ENCODE assay signal across 9 cellular contexts in genomic region chr19:1018932-1019615, GRCh38. TPM values are rescaled to one million over a fixed set of nuclear protein-coding genes. Genes with fewer than 3 reads are reported as not detected.
DNase-seq lines count a peak whose midpoint lies in the region; ATAC-seq, FAIRE-seq and TF ChIP-seq lines count a peak whose summit lies in the region.
"Had no signal": no experiment of that assay in that cellular context is flagged by ENCODE, and none has a peak within 500 bp of the region (broad histone marks: within the 10 kb centered on the region; RNA-seq: fewer than 3 reads in every experiment).

No MANE protein-coding gene starts in this region.

- TF ChIP-seq CTCF in keratinocyte (optimal IDR thresholded peaks at IDR 0.05 in 1 of 3, IDR thresholded peaks at IDR 0.05 in 1 of 3, conservative IDR thresholded peaks at IDR 0.05 in 1 of 3; ENCODE audit: extremely low read depth in 1 of 3, insufficient read depth in 2 of 3, low read length in 3 of 3) = no peak

- H3K9me3 ChIP-seq in keratinocyte (ENCODE audit: control insufficient read depth, low read depth, low read length) (no peaks in the 10 kb centered on the region), subcutaneous abdominal adipose tissue (ENCODE audit: control insufficient read depth in 5 of 5, low read length in 5 of 5) (no peaks in the 10 kb centered on the region)

- peaks cover 32% of the 10 kb centered on the region for H3K4me1 Mint-ChIP-seq in activated CD4-positive, alpha-beta T cell treated with anti-CD3 and anti-CD28 coated beads for 36 hours
- peaks cover 19% of the 10 kb centered on the region for H3K4me1 Mint-ChIP-seq in activated T-helper 2 cell treated with anti-CD3 and anti-CD28 coated beads, Interferon-gamma antibody, Interleukin-2, Interleukin-4, amounts not matched to agents 10 μg/mL and 5 μg/mL and 100 μg/mL, durations not matched to agents 14 hours and 24 hours and 36 hours (ENCODE audit: low read depth)

- peak overlapping the region; percentile 68 for H3K4me2 ChIP-seq in keratinocyte (ENCODE audit: control insufficient read depth, extremely low read depth, insufficient read depth, low read depth, low read length)

- H3K4me3 Mint-ChIP-seq in activated CD4-positive, alpha-beta T cell treated with anti-CD3 and anti-CD28 coated beads for 36 hours = peak overlapping the region; percentile 94
- peak overlapping the region; percentile 91 for H3K4me3 Mint-ChIP-seq in activated T-helper 2 cell treated with anti-CD3 and anti-CD28 coated beads, Interferon-gamma antibody, Interleukin-2, Interleukin-4, amounts not matched to agents 10 μg/mL and 5 μg/mL and 100 μg/mL, durations not matched to agents 14 hours and 24 hours and 36 hours (ENCODE audit: low read depth)

- H3K4me3 ChIP-seq in keratinocyte (ENCODE audit: control insufficient read depth in 2 of 3, extremely low read depth in 1 of 3, insufficient read depth in 2 of 3, low read depth in 1 of 3, low read length in 3 of 3) (peak overlapping the region; percentile 68 to 95 (median 71)), subcutaneous abdominal adipose tissue (ENCODE audit: low read depth in 1 of 5, low read length in 5 of 5) (peak overlapping the region; percentile 40 to 94 (median 84))

- H3K36me3 ChIP-seq in keratinocyte (ENCODE audit: control insufficient read depth in 2 of 2, extremely low read depth in 1 of 2, insufficient read depth in 2 of 2, low read length in 2 of 2) = peaks cover 0 to 3% of the 10 kb centered on the region in 2 experiments
- H3K36me3 ChIP-seq in subcutaneous abdominal adipose tissue (ENCODE audit: control insufficient read depth in 5 of 5, insufficient read depth in 5 of 5, low read length in 5 of 5) = peaks cover 0 to 6% (median 1%) of the 10 kb centered on the region in 5 donors

- CTCF ChIA-PET in activated CD4-positive, alpha-beta T cell treated with anti-CD3 and anti-CD28 coated beads for 36 hours (lab: Charles Lee) = interaction anchor here (0.9 to 1.2 kb wide), 3 partner anchors 9 to 37 kb away, joined by 3 to 4 read pairs (median 3); no protein-coding TSS in a partner anchor

- POLR2A ChIA-PET in activated CD4-positive, alpha-beta T cell treated with anti-CD3 and anti-CD28 coated beads for 36 hours (lab: Charles Lee) = interaction anchor here (0.6 to 0.9 kb wide), 4 partner anchors 10 to 250 kb away, joined by 3 to 8 read pairs (median 3); partner anchors contain the start of gene CIRBP

- H3K27ac Mint-ChIP-seq in activated CD4-positive, alpha-beta T cell treated with anti-CD3 and anti-CD28 coated beads for 36 hours = peak overlapping the region; percentile 47
- peak overlapping the region; percentile 46 for H3K27ac Mint-ChIP-seq in activated T-helper 2 cell treated with anti-CD3 and anti-CD28 coated beads, Interferon-gamma antibody, Interleukin-2, Interleukin-4, amounts not matched to agents 10 μg/mL and 5 μg/mL and 100 μg/mL, durations not matched to agents 14 hours and 24 hours and 36 hours

- peaks cover 9% of the 10 kb centered on the region for H3K36me3 Mint-ChIP-seq in activated CD4-positive, alpha-beta T cell treated with anti-CD3 and anti-CD28 coated beads for 36 hours (ENCODE audit: low read depth)
- H3K36me3 Mint-ChIP-seq in activated T-helper 2 cell treated with anti-CD3 and anti-CD28 coated beads, Interferon-gamma antibody, Interleukin-2, Interleukin-4, amounts not matched to agents 10 μg/mL and 5 μg/mL and 100 μg/mL, durations not matched to agents 14 hours and 24 hours and 36 hours (ENCODE audit: low read depth) = peaks cover 9% of the 10 kb centered on the region

- H2AFZ ChIP-seq in keratinocyte (ENCODE audit: control insufficient read depth, low read length) = no peak overlapping the region

- peaks cover 4% of the 10 kb centered on the region for H3K9me1 ChIP-seq in keratinocyte (ENCODE audit: control insufficient read depth, extremely low read depth, insufficient read depth, low read length)

- H3K27ac ChIP-seq in keratinocyte (ENCODE audit: control insufficient read depth, insufficient read depth, low read length) (peak overlapping the region; percentile 9), subcutaneous abdominal adipose tissue (ENCODE audit: low read depth, low read length) (peak overlapping the region; percentile 62)

- no peaks in the 10 kb centered on the region for H3K9me3 Mint-ChIP-seq in activated CD4-positive, alpha-beta T cell treated with anti-CD3 and anti-CD28 coated beads for 36 hours (ENCODE audit: low read depth)
- H3K9me3 Mint-ChIP-seq in activated T-helper 2 cell treated with anti-CD3 and anti-CD28 coated beads, Interferon-gamma antibody, Interleukin-2, Interleukin-4, amounts not matched to agents 10 μg/mL and 5 μg/mL and 100 μg/mL, durations not matched to agents 14 hours and 24 hours and 36 hours = no peaks in the 10 kb centered on the region

- peaks cover 31% of the 10 kb centered on the region for H4K20me1 ChIP-seq in keratinocyte (ENCODE audit: control insufficient read depth, extremely low read depth, insufficient read depth, low read length)

- H3K27me3 ChIP-seq in keratinocyte (ENCODE audit: control insufficient read depth, extremely low read depth, insufficient read depth, low read length) (no peaks in the 10 kb centered on the region), subcutaneous abdominal adipose tissue (ENCODE audit: control insufficient read depth in 5 of 5, insufficient read depth in 4 of 5, low read length in 5 of 5) (no peaks in the 10 kb centered on the region)
- H3K27me3 ChIP-seq: foreskin keratinocyte had no signal

- no peak for DNase-seq in activated CD4-positive, alpha-beta T cell treated with anti-CD3 and anti-CD28 coated beads for 36 hours
- DNase-seq in activated CD4-positive, alpha-beta T cell treated with anti-CD3 and anti-CD28 coated beads, Interleukin-2, amount 50 U/mL, for 4 hours = no peak
- no peak for DNase-seq in activated T-helper 2 cell treated with anti-CD3 and anti-CD28 coated beads, Interferon-gamma antibody, Interleukin-2, Interleukin-4, amounts not matched to agents 10 μg/mL and 5 μg/mL and 100 μg/mL, durations not matched to agents 14 hours and 24 hours and 36 hours (ENCODE audit: low spot score)
- no peak for DNase-seq in keratinocyte (ENCODE audit: low read depth, low spot score)
- no peak for DNase-seq in GM19240 (ENCODE audit: insufficient read length, low spot score)
- no peak for DNase-seq in DMS 273 (lab: John Stamatoyannopoulos, UW; ENCODE audit: unreplicated experiment)
- no peak for DNase-seq in ecto neural progenitor cell (ENCODE audit: low spot score)
- DNase-seq: foreskin keratinocyte had no signal

- no peak for FAIRE-seq in keratinocyte (lab: Jason Lieb, UNC)

- peak overlapping the region; percentile 91 for H3K9ac ChIP-seq in keratinocyte (ENCODE audit: control insufficient read depth, extremely low read depth, insufficient read depth, low read length)
- H3K9ac ChIP-seq in subcutaneous abdominal adipose tissue (ENCODE audit: low read length in 5 of 5) = peak overlapping the region in 4 of 5 donors; percentile 63 to 96 (median 94)

- H3K4me1 ChIP-seq in keratinocyte (ENCODE audit: control insufficient read depth, extremely low read depth, insufficient read depth, low read length) (peaks cover 38% of the 10 kb centered on the region), subcutaneous abdominal adipose tissue (ENCODE audit: control insufficient read depth in 5 of 5, insufficient read depth in 5 of 5, low read length in 5 of 5) (peaks cover 13 to 65% (median 51%) of the 10 kb centered on the region in 5 donors)

- dilution Hi-C loops in keratinocyte (cut with MboI; ENCODE audit: extremely low pct_ligation_motif_present, low sequenced_read_pairs) = no loop called here

- peaks cover 69% of the 10 kb centered on the region for H3K79me2 ChIP-seq in keratinocyte (ENCODE audit: control insufficient read depth, insufficient read depth, low read length)

- no peaks in the 10 kb centered on the region for H3K27me3 Mint-ChIP-seq in activated CD4-positive, alpha-beta T cell treated with anti-CD3 and anti-CD28 coated beads for 36 hours
- H3K27me3 Mint-ChIP-seq in activated T-helper 2 cell treated with anti-CD3 and anti-CD28 coated beads, Interferon-gamma antibody, Interleukin-2, Interleukin-4, amounts not matched to agents 10 μg/mL and 5 μg/mL and 100 μg/mL, durations not matched to agents 14 hours and 24 hours and 36 hours (ENCODE audit: low read depth) = no peaks in the 10 kb centered on the region

- intact Hi-C loops in activated CD4-positive, alpha-beta T cell treated with anti-CD3 and anti-CD28 coated beads for 36 hours (cut with DNase I, micrococcal nuclease) = no loop called here
- intact Hi-C loops in activated T-helper 2 cell treated with anti-CD3 and anti-CD28 coated beads, Interferon-gamma antibody, Interleukin-2, Interleukin-4, amounts not matched to agents 10 μg/mL and 5 μg/mL and 100 μg/mL, durations not matched to agents 14 hours and 24 hours and 36 hours (cut with micrococcal nuclease) = no loop called here

- no peak for ATAC-seq in activated CD4-positive, alpha-beta T cell treated with anti-CD3 and anti-CD28 coated beads for 36 hours
- ATAC-seq: foreskin keratinocyte had no signal

RNA-seq across cellular contexts. Expression of gene TMEM259, which starts 1.8 kb away (rescaled TPM):
- 100 to 1,000 TPM; 106 to 128 TPM for total RNA-seq in activated CD4-positive, alpha-beta T cell treated with anti-CD3 and anti-CD28 coated beads for 36 hours
- 137 and 138 TPM in 2 replicates for total RNA-seq in activated T-helper 2 cell treated with anti-CD3 and anti-CD28 coated beads, Interferon-gamma antibody, Interleukin-2, Interleukin-4, amounts not matched to agents 10 μg/mL and 5 μg/mL and 100 μg/mL, durations not matched to agents 14 hours and 24 hours and 36 hours
- polyA plus RNA-seq in keratinocyte = 61.5 to 136 TPM (median 88.0 TPM) in 3 replicates
- polyA plus RNA-seq in keratinocyte (2011; ENCODE audit: low read depth) = 20.3 TPM
- 27.0 and 52.9 TPM in 2 replicates for polyA plus RNA-seq in keratinocyte (2011; cell fraction: cytosol; rRNA removed)
- polyA plus RNA-seq in keratinocyte (2011; cell fraction: nucleus; rRNA removed) = 272 and 345 TPM in 2 replicates
- polyA plus RNA-seq in keratinocyte (2012; ENCODE audit: low replicate concordance) = 73.6 and 95.3 TPM in 2 replicates
- 51.8 to 216 TPM (median 62.8 TPM) in 3 replicates for polyA minus RNA-seq in keratinocyte
- polyA minus RNA-seq in keratinocyte (2011; cell fraction: cytosol; rRNA and poly(A)+ RNA removed) = 53.9 TPM
- polyA minus RNA-seq in keratinocyte (2011; cell fraction: nucleus; rRNA and poly(A)+ RNA removed) = 66.9 and 74.8 TPM in 2 replicates

RNA-seq across cellular contexts. Expression of gene RNU6-2, which starts 2.2 kb away (rescaled TPM):
- not detected for total RNA-seq in activated CD4-positive, alpha-beta T cell treated with anti-CD3 and anti-CD28 coated beads for 36 hours
- total RNA-seq in activated T-helper 2 cell treated with anti-CD3 and anti-CD28 coated beads, Interferon-gamma antibody, Interleukin-2, Interleukin-4, amounts not matched to agents 10 μg/mL and 5 μg/mL and 100 μg/mL, durations not matched to agents 14 hours and 24 hours and 36 hours = not detected in 2 replicates
- not detected in 3 replicates for polyA plus RNA-seq in keratinocyte
- polyA plus RNA-seq in keratinocyte (2011; ENCODE audit: low read depth) = not detected
- polyA plus RNA-seq in keratinocyte (2011; cell fraction: cytosol; rRNA removed) = not detected in 2 replicates
- not detected in 2 replicates for polyA plus RNA-seq in keratinocyte (2011; cell fraction: nucleus; rRNA removed)
- polyA plus RNA-seq in keratinocyte (2012; ENCODE audit: low replicate concordance) = not detected in 2 replicates
- not detected in 3 replicates for polyA minus RNA-seq in keratinocyte
- not detected for polyA minus RNA-seq in keratinocyte (2011; cell fraction: cytosol; rRNA and poly(A)+ RNA removed)
- polyA minus RNA-seq in keratinocyte (2011; cell fraction: nucleus; rRNA and poly(A)+ RNA removed) = not detected in 2 replicates
- total RNA-seq: foreskin keratinocyte had no signal
- polyA plus RNA-seq: foreskin keratinocyte had no signal

RNA-seq across cellular contexts. Expression of gene CNN2, which starts 7.3 kb away (rescaled TPM):
- 100 to 1,000 TPM; 108 to 130 TPM for total RNA-seq in activated CD4-positive, alpha-beta T cell treated with anti-CD3 and anti-CD28 coated beads for 36 hours
- 160 and 163 TPM in 2 replicates for total RNA-seq in activated T-helper 2 cell treated with anti-CD3 and anti-CD28 coated beads, Interferon-gamma antibody, Interleukin-2, Interleukin-4, amounts not matched to agents 10 μg/mL and 5 μg/mL and 100 μg/mL, durations not matched to agents 14 hours and 24 hours and 36 hours
- 105 to 495 TPM (median 136 TPM) in 3 replicates for polyA plus RNA-seq in keratinocyte
- polyA plus RNA-seq in keratinocyte (2011; ENCODE audit: low read depth) = 186 TPM
- polyA plus RNA-seq in keratinocyte (2011; cell fraction: cytosol; rRNA removed) = 254 and 453 TPM in 2 replicates
- 183 and 199 TPM in 2 replicates for polyA plus RNA-seq in keratinocyte (2011; cell fraction: nucleus; rRNA removed)
- 103 and 434 TPM in 2 replicates for polyA plus RNA-seq in keratinocyte (2012; ENCODE audit: low replicate concordance)
- 315 to 953 TPM (median 352 TPM) in 3 replicates for polyA minus RNA-seq in keratinocyte
- 700 TPM for polyA minus RNA-seq in keratinocyte (2011; cell fraction: cytosol; rRNA and poly(A)+ RNA removed)
- 110 and 152 TPM in 2 replicates for polyA minus RNA-seq in keratinocyte (2011; cell fraction: nucleus; rRNA and poly(A)+ RNA removed)

RNA-seq across cellular contexts. Expression of gene GRIN3B, which starts 18.9 kb away (rescaled TPM):
- under 1 TPM in 1 of 2 experiments, not detected in 1; 0.09 TPM for total RNA-seq in activated CD4-positive, alpha-beta T cell treated with anti-CD3 and anti-CD28 coated beads for 36 hours
- total RNA-seq in activated T-helper 2 cell treated with anti-CD3 and anti-CD28 coated beads, Interferon-gamma antibody, Interleukin-2, Interleukin-4, amounts not matched to agents 10 μg/mL and 5 μg/mL and 100 μg/mL, durations not matched to agents 14 hours and 24 hours and 36 hours = 0.11 TPM in 1 of 2 replicates, not detected in the other
- polyA plus RNA-seq in keratinocyte = 0.20 to 1.9 TPM (median 0.84 TPM) in 3 replicates
- 0.12 TPM for polyA plus RNA-seq in keratinocyte (2011; ENCODE audit: low read depth)
- 0.11 and 0.79 TPM in 2 replicates for polyA plus RNA-seq in keratinocyte (2011; cell fraction: cytosol; rRNA removed)
- 2.7 and 8.4 TPM in 2 replicates for polyA plus RNA-seq in keratinocyte (2011; cell fraction: nucleus; rRNA removed)
- 0.76 and 0.95 TPM in 2 replicates for polyA plus RNA-seq in keratinocyte (2012; ENCODE audit: low replicate concordance)
- 0.22 to 1.5 TPM (median 0.56 TPM) in 3 replicates for polyA minus RNA-seq in keratinocyte
- 2.5 TPM for polyA minus RNA-seq in keratinocyte (2011; cell fraction: cytosol; rRNA and poly(A)+ RNA removed)
- 3.4 TPM in 2 replicates for polyA minus RNA-seq in keratinocyte (2011; cell fraction: nucleus; rRNA and poly(A)+ RNA removed)

RNA-seq across cellular contexts. Expression of gene ABCA7, which starts 20.8 kb away (rescaled TPM):
- 10 to 100 TPM; 14.4 to 16.9 TPM for total RNA-seq in activated CD4-positive, alpha-beta T cell treated with anti-CD3 and anti-CD28 coated beads for 36 hours
- total RNA-seq in activated T-helper 2 cell treated with anti-CD3 and anti-CD28 coated beads, Interferon-gamma antibody, Interleukin-2, Interleukin-4, amounts not matched to agents 10 μg/mL and 5 μg/mL and 100 μg/mL, durations not matched to agents 14 hours and 24 hours and 36 hours = 17.2 and 19.6 TPM in 2 replicates
- 7.4 to 11.0 TPM (median 7.9 TPM) in 3 replicates for polyA plus RNA-seq in keratinocyte
- polyA plus RNA-seq in keratinocyte (2011; ENCODE audit: low read depth) = 19.5 TPM
- 2.5 and 4.0 TPM in 2 replicates for polyA plus RNA-seq in keratinocyte (2011; cell fraction: cytosol; rRNA removed)
- 52.2 and 76.0 TPM in 2 replicates for polyA plus RNA-seq in keratinocyte (2011; cell fraction: nucleus; rRNA removed)
- polyA plus RNA-seq in keratinocyte (2012; ENCODE audit: low replicate concordance) = 24.8 and 30.3 TPM in 2 replicates
- 15.3 to 35.6 TPM (median 15.8 TPM) in 3 replicates for polyA minus RNA-seq in keratinocyte
- polyA minus RNA-seq in keratinocyte (2011; cell fraction: cytosol; rRNA and poly(A)+ RNA removed) = 27.8 TPM
- 58.4 and 58.8 TPM in 2 replicates for polyA minus RNA-seq in keratinocyte (2011; cell fraction: nucleus; rRNA and poly(A)+ RNA removed)
